In genomic region chr20:44633872-44634600, GRCh38 we compare ENCODE assay signal across 1 cellular context.
TF ChIP-seq lines count a peak whose summit lies in the region.

No MANE protein-coding gene starts in this region.

TF ChIP-seq in GM12878, 131 proteins besides CTCF, POLR2A, EP300 and RAD21 (continued from another document):
- TF ChIP-seq ZNF592 (IDR thresholded peaks at IDR 0.05) (no peak), ZZZ3 (IDR thresholded peaks at IDR 0.05; ENCODE audit: control insufficient read depth, insufficient read length, low read depth) (no peak), CHD4 (IDR thresholded peaks at IDR 0.05) (no peak), IKZF2 (IDR thresholded peaks at IDR 0.05) (no peak), RUNX3 (IDR thresholded peaks at IDR 0.05; ENCODE audit: low read length) (no peak), GABPA (IDR thresholded peaks at IDR 0.05; ENCODE audit: low read depth) (no peak), ZNF207 (IDR thresholded peaks at IDR 0.05; ENCODE audit: borderline replicate concordance) (no peak), NFIC (IDR thresholded peaks at IDR 0.05; ENCODE audit: low read depth, low read length) (no peak), SP1 (IDR thresholded peaks at IDR 0.05; ENCODE audit: low read depth, low read length) (no peak)
- TF ChIP-seq, protein P1, sequence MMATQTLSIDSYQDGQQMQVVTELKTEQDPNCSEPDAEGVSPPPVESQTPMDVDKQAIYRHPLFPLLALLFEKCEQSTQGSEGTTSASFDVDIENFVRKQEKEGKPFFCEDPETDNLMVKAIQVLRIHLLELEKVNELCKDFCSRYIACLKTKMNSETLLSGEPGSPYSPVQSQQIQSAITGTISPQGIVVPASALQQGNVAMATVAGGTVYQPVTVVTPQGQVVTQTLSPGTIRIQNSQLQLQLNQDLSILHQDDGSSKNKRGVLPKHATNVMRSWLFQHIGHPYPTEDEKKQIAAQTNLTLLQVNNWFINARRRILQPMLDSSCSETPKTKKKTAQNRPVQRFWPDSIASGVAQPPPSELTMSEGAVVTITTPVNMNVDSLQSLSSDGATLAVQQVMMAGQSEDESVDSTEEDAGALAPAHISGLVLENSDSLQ (IDR thresholded peaks at IDR 0.05) = no peak
- TF ChIP-seq, protein P2, sequence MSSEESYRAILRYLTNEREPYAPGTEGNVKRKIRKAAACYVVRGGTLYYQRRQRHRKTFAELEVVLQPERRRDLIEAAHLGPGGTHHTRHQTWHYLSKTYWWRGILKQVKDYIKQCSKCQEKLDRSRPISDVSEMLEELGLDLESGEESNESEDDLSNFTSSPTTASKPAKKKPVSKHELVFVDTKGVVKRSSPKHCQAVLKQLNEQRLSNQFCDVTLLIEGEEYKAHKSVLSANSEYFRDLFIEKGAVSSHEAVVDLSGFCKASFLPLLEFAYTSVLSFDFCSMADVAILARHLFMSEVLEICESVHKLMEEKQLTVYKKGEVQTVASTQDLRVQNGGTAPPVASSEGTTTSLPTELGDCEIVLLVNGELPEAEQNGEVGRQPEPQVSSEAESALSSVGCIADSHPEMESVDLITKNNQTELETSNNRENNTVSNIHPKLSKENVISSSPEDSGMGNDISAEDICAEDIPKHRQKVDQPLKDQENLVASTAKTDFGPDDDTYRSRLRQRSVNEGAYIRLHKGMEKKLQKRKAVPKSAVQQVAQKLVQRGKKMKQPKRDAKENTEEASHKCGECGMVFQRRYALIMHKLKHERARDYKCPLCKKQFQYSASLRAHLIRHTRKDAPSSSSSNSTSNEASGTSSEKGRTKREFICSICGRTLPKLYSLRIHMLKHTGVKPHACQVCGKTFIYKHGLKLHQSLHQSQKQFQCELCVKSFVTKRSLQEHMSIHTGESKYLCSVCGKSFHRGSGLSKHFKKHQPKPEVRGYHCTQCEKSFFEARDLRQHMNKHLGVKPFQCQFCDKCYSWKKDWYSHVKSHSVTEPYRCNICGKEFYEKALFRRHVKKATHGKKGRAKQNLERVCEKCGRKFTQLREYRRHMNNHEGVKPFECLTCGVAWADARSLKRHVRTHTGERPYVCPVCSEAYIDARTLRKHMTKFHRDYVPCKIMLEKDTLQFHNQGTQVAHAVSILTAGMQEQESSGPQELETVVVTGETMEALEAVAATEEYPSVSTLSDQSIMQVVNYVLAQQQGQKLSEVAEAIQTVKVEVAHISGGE (CRISPR knock-in tag; IDR thresholded peaks at IDR 0.05) = no peak
